In the genomic region with DNA sequence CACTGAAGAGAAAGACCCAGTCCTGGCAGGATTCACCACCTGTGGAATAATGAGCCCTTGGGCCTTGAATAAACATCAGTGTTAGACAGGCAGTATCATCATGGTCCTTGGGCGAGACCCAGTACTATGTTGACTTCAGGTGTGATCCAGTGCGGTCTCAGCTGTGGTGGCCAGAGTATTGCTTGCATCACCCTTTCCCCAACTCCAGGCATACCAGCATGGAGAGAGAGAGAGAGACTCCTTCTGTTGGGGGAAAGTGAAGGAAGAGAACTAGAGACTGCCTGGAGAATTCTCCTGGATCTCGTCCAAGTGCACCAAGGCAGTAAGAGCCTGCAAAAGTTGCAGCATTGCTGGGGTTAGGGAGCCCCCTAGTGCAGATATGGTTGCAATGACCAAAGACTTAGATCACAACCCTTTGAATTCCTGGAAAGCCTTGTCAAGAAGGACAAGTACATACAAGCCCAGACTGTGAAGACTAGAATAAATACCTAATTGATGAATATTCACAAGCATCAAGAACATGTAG, we compare ENCODE assay signal across 7 cellular contexts.
A peak's percentile ranks its signal among the peaks of the same experiment; 100 is the strongest.
DNase-seq lines count a peak whose midpoint lies in the region; ATAC-seq and TF ChIP-seq lines count a peak whose summit lies in the region.

No MANE protein-coding gene starts in this region.

- H3K4me1 Mint-ChIP-seq in activated T-helper 17 cell treated with anti-CD3 and anti-CD28 coated beads, Interleukin-2, amount 50 U/mL, for 72 hours: no peaks in the 10 kb centered on the region
- H3K4me1 Mint-ChIP-seq in glutamatergic neuron (ENCODE audit: low read depth, unreplicated experiment): no peaks in the 10 kb centered on the region

- intact Hi-C loops in PC-3 (cut with micrococcal nuclease): loop anchor here (2.0 kb wide), 1 partner anchor 727 kb away; no protein-coding TSS in a partner anchor

- no peaks in the 10 kb centered on the region for H3K36me3 ChIP-seq in PC-3 (ENCODE audit: low read depth, low read length)

- DNase-seq in GM12864 (ENCODE audit: low read depth) (peak; percentile 16), PC-3 (peak; percentile 72), glutamatergic neuron (peak; percentile 55), pulmonary artery endothelial cell (ENCODE audit: low read depth, low spot score) (peak; percentile 40)

- H3K27ac ChIP-seq in PC-3 (ENCODE audit: low read length): no peak overlapping the region

- H3K4me3 ChIP-seq in GM12864 (ENCODE audit: low read depth, low read length): no peak overlapping the region
- no peak overlapping the region for H3K4me3 ChIP-seq in PC-3 (ENCODE audit: low read length)

- peak; percentile 77 for ATAC-seq in PC-3
- ATAC-seq in activated T-helper 17 cell treated with anti-CD3 and anti-CD28 coated beads, Interleukin-2, amount 50 U/mL, for 72 hours (replicated peaks): peak; percentile 60
- ATAC-seq in HG03196 (IDR thresholded peaks at IDR 0.05; ENCODE audit: unreplicated experiment): no peak

- peaks cover 5% of the 10 kb centered on the region for H3K9me3 Mint-ChIP-seq in activated T-helper 17 cell treated with anti-CD3 and anti-CD28 coated beads, Interleukin-2, amount 50 U/mL, for 72 hours
- peaks cover 5% of the 10 kb centered on the region for H3K9me3 Mint-ChIP-seq in glutamatergic neuron (ENCODE audit: unreplicated experiment)

- H3F3A ChIP-seq in PC-3 (ENCODE audit: low read length, unreplicated experiment): no peaks in the 10 kb centered on the region

- no peaks in the 10 kb centered on the region for H3K4me1 ChIP-seq in PC-3 (ENCODE audit: insufficient read depth, low read length)

- no peaks in the 10 kb centered on the region for H3K9me2 ChIP-seq in PC-3 (replicated peaks; ENCODE audit: low read length)

- no peak overlapping the region for H3K9ac ChIP-seq in PC-3 (ENCODE audit: low read length)

- TF ChIP-seq CTCF in GM12864 (IDR thresholded peaks at IDR 0.05; ENCODE audit: low read depth, low read length, missing control alignments): peak; percentile 65
- peak; percentile 60 for TF ChIP-seq CTCF in LNCAP (IDR thresholded peaks at IDR 0.05)
- peak; percentile 77 for TF ChIP-seq CTCF in PC-3 (conservative IDR thresholded peaks at IDR 0.05; ENCODE audit: low read depth, low read length)
- TF ChIP-seq CTCF in glutamatergic neuron (IDR thresholded peaks at IDR 0.05; ENCODE audit: partially characterized antibody, unreplicated experiment): peak; percentile 56

- H3K27ac Mint-ChIP-seq in activated T-helper 17 cell treated with anti-CD3 and anti-CD28 coated beads, Interleukin-2, amount 50 U/mL, for 72 hours: no peak overlapping the region
- H3K27ac Mint-ChIP-seq in glutamatergic neuron (ENCODE audit: unreplicated experiment): no peak overlapping the region

- POLR2A ChIA-PET in PC-3 (lab: Charles Lee; ENCODE audit: unreplicated experiment): no interaction called here

- no TSS peak for BruUV-seq in PC-3 (replicated peaks; lab: Mats Ljungman, UMichigan)

- no peaks in the 10 kb centered on the region; the same call in 1 of the 2 replicates for H3K27me3 ChIP-seq in PC-3 (ENCODE audit: low read length)

- peaks cover 15% of the 10 kb centered on the region for H3K27me3 Mint-ChIP-seq in activated T-helper 17 cell treated with anti-CD3 and anti-CD28 coated beads, Interleukin-2, amount 50 U/mL, for 72 hours
- peaks cover 2% of the 10 kb centered on the region for H3K27me3 Mint-ChIP-seq in glutamatergic neuron (ENCODE audit: unreplicated experiment)

- no peak overlapping the region for H3K4me2 ChIP-seq in PC-3 (ENCODE audit: low read length)

- H4K20me1 ChIP-seq in PC-3 (ENCODE audit: low read length): no peaks in the 10 kb centered on the region

- H3K36me3 Mint-ChIP-seq in activated T-helper 17 cell treated with anti-CD3 and anti-CD28 coated beads, Interleukin-2, amount 50 U/mL, for 72 hours (ENCODE audit: low read depth): no peaks in the 10 kb centered on the region
- H3K36me3 Mint-ChIP-seq in glutamatergic neuron (ENCODE audit: unreplicated experiment): no peaks in the 10 kb centered on the region

- H2AFZ ChIP-seq in PC-3 (ENCODE audit: low read length): no peak overlapping the region

- no peaks in the 10 kb centered on the region for H3K79me2 ChIP-seq in PC-3 (ENCODE audit: low read length)

- CTCF ChIA-PET in PC-3 (lab: Charles Lee): no interaction called here

- H3K4me3 Mint-ChIP-seq in activated T-helper 17 cell treated with anti-CD3 and anti-CD28 coated beads, Interleukin-2, amount 50 U/mL, for 72 hours: no peak overlapping the region
- no peak overlapping the region for H3K4me3 Mint-ChIP-seq in glutamatergic neuron (ENCODE audit: unreplicated experiment)

- no peaks in the 10 kb centered on the region for H3K9me3 ChIP-seq in PC-3 (ENCODE audit: low read length)

Comparison
In these comparisons a context has a peak if more than half of its experiments do, and no peak if none do; other contexts are left out.
1. DNase-seq: peak in every context shown above with its lines; median percentile 72 in PC-3; 55 in glutamatergic neuron; 40 in pulmonary artery endothelial cell; 16 in GM12864.